ENCODE assay signal across 10 cellular contexts in genomic region chr3:9316881-9317341, GRCh38. TPM values are rescaled to one million over a fixed set of nuclear protein-coding genes. Genes with fewer than 3 reads are reported as not detected.
A peak's percentile ranks its signal among the peaks of the same experiment; 100 is the strongest.
DNase-seq lines count a peak whose midpoint lies in the region; ATAC-seq and TF ChIP-seq lines count a peak whose summit lies in the region.
"Had no signal": no experiment of that assay in that cellular context is flagged by ENCODE, and none has a peak within 500 bp of the region (broad histone marks: within the 10 kb centered on the region; RNA-seq: fewer than 3 reads in every experiment).

No MANE protein-coding gene starts in this region.

- peaks cover 1% of the 10 kb centered on the region for H3K27me3 Mint-ChIP-seq in HFFc6 (ENCODE audit: insufficient read depth)
- H3K27me3 Mint-ChIP-seq in T-cell = peaks cover 4 to 7% of the 10 kb centered on the region in 2 donors

- peak overlapping the region; percentile 86 for H3K4me3 Mint-ChIP-seq in HFFc6
- no peak overlapping the region for H3K4me3 Mint-ChIP-seq in T-cell

- no peak for TF ChIP-seq EP300 in stomach (IDR thresholded peaks at IDR 0.05)

- DNase-seq in HFFc6 = peak; percentile 47
- peak in 5 of 10 donors; percentile 16 to 52 (median 33) for DNase-seq in dorsolateral prefrontal cortex
- DNase-seq in left lung = no peak
- DNase-seq in stomach = no peak
- no peak for DNase-seq in T-cell
- DNase-seq in HT-29 (ENCODE audit: low spot score) = no peak
- no peak for DNase-seq in DMS153 treated with DMSO at 0.1 percent for 48 hours (lab: John Stamatoyannopoulos, UW; ENCODE audit: unreplicated experiment)
- DNase-seq: activated CD4-positive, alpha-beta T cell treated with anti-CD3 and anti-CD28 coated beads for 1 hour had no signal

- H3K9me3 ChIP-seq in left lung (no peaks in the 10 kb centered on the region), stomach (no peaks in the 10 kb centered on the region)

- 11 to 42% (median 20%) methylated on average over 12 of the region's 12 CpGs for WGBS in stomach, 5 donors

- ATAC-seq in left lung (peak; percentile 56), T-cell (replicated peaks in 1 of 4) (no peak), GM21390 (IDR thresholded peaks at IDR 0.05; ENCODE audit: unreplicated experiment) (no peak)
- ATAC-seq: GM12878 had no signal

- POLR2A ChIA-PET in T-cell (lab: Charles Lee) = no interaction called here

- intact Hi-C loops in dorsolateral prefrontal cortex (cut with DNase I) (no loop called here), left lung (cut with DNase I) (no loop called here), stomach (cut with DNase I; ENCODE audit: low total_unique reads) (no loop called here)

- H3K27me3 ChIP-seq in dorsolateral prefrontal cortex (no peaks in the 10 kb centered on the region), left lung (no peaks in the 10 kb centered on the region), stomach (no peaks in the 10 kb centered on the region)

- H3K9me3 Mint-ChIP-seq in HFFc6 (no peaks in the 10 kb centered on the region), T-cell (no peaks in the 10 kb centered on the region)

- H3K36me3 Mint-ChIP-seq in HFFc6 (ENCODE audit: low read depth) (no peaks in the 10 kb centered on the region), T-cell (no peaks in the 10 kb centered on the region)

- TF ChIP-seq CTCF in HFFc6 (IDR thresholded peaks at IDR 0.05) = no peak
- no peak for TF ChIP-seq CTCF in dorsolateral prefrontal cortex (IDR thresholded peaks at IDR 0.05 in 54 of 56, conservative IDR thresholded peaks at IDR 0.05 in 2 of 56; ENCODE audit: low read depth in 1 of 56, partially characterized antibody in 56 of 56)
- no peak for TF ChIP-seq CTCF in left lung (IDR thresholded peaks at IDR 0.05)
- no peak for TF ChIP-seq CTCF in stomach (IDR thresholded peaks at IDR 0.05)

- H3K36me3 ChIP-seq in left lung (no peaks in the 10 kb centered on the region), stomach (no peaks in the 10 kb centered on the region)

- H3K4me3 ChIP-seq in dorsolateral prefrontal cortex (peak overlapping the region in 49 of 59 donors; percentile 3 to 53 (median 32)), left lung (no peak overlapping the region), stomach (peak overlapping the region; percentile 18 to 36 (median 34))
- H3K4me3 ChIP-seq: GM12878 had no signal

- TF ChIP-seq POLR2A in stomach (IDR thresholded peaks at IDR 0.05) = no peak

- CTCF ChIA-PET in T-cell (lab: Charles Lee) = no interaction called here

- peak overlapping the region in 52 of 59 donors; percentile 2 to 81 (median 49) for H3K27ac ChIP-seq in dorsolateral prefrontal cortex
- H3K27ac ChIP-seq in left lung = peak overlapping the region; percentile 41 to 48
- H3K27ac ChIP-seq in stomach = peak overlapping the region in 4 of 5 donors; percentile 14 to 71 (median 70)

- peak overlapping the region; percentile 95 for H3K27ac Mint-ChIP-seq in HFFc6
- H3K27ac Mint-ChIP-seq in T-cell = no peak overlapping the region

- H3K4me1 Mint-ChIP-seq in HFFc6 (ENCODE audit: low read depth) = peaks cover 20% of the 10 kb centered on the region
- no peaks in the 10 kb centered on the region for H3K4me1 Mint-ChIP-seq in T-cell

- H3K4me1 ChIP-seq in left lung = no peaks in the 10 kb centered on the region
- H3K4me1 ChIP-seq in stomach = peaks cover 0 to 12% (median 4%) of the 10 kb centered on the region in 4 donors

RNA-seq across cellular contexts. Expression of gene THUMPD3, which starts 45.9 kb away (rescaled TPM):
- 10 to 100 TPM; 46.3 to 59.2 (median 51.9) TPM for total RNA-seq in HFFc6 (2021; fragmentation: NEBNext Ultra II Directional; extraction: Animal tissue kit (Norgen Biotek cat#: 25700))
- total RNA-seq in dorsolateral prefrontal cortex (10 to 100 TPM; 25.3 to 57.4 (median 39.8) TPM), left lung (10 to 100 TPM; 32.2 to 35.4 TPM), stomach (100 to 1,000 TPM in 1 of 5 donors, 10 to 100 TPM in 3, 1 to 10 TPM in 1; 4.7 to 255 (median 40.3) TPM), T-cell (10 to 100 TPM; 33.3 to 44.4 (median 43.5) TPM)
- 10 to 100 TPM; 20.0 to 24.6 (median 23.5) TPM for polyA plus RNA-seq in stomach
- total RNA-seq in HT-29 (2014; rRNA removed; shearing (Covaris generic)) = 12.2 and 21.1 TPM in 2 replicates

Comparison
In these comparisons a context has a peak if more than half of its experiments do, and no peak if none do; other contexts are left out.
1. H3K4me3 ChIP-seq: peak in dorsolateral prefrontal cortex (49 of 59) and stomach (4 of 4); none in left lung (0 of 2).
2. Peak in every context shown above with its lines, with median percentiles within 50 percentile points of each other: H3K27ac ChIP-seq.